Comparison of ENCODE assay signal across 18 cellular contexts in the genomic region with DNA sequence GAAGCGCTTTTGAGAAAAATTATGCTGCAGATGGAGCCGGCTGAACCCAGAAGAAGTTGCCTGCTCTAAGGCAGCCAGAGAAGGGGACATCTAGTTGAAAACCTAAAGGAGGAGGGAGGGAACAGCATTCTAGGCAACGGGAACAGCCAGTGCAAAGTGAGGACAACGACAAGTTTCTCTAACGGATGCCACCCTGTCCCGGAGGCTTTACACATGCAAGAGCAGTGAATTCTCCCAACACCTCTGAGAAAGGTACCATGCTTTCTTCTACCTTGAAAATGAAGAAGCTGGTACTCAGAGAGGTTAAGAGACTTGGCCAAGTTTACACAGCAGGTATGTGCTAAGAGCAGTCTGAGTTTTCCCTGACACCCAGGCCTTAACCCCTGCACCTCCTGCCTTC. TPM values are rescaled to one million over a fixed set of nuclear protein-coding genes. Genes with fewer than 3 reads are reported as not detected.
DNase-seq lines count a peak whose midpoint lies in the region; ATAC-seq and TF ChIP-seq lines count a peak whose summit lies in the region.
"Had no signal": no experiment of that assay in that cellular context is flagged by ENCODE, and none has a peak within 500 bp of the region (broad histone marks: within the 10 kb centered on the region; RNA-seq: fewer than 3 reads in every experiment).

No MANE protein-coding gene starts in this region.

- H3K36me3 ChIP-seq in BLaER1 (no peaks in the 10 kb centered on the region), OCI-LY7 (ENCODE audit: insufficient read depth, low read length) (no peaks in the 10 kb centered on the region), Caco-2 (ENCODE audit: control insufficient read depth, insufficient read depth, low read length) (no peaks in the 10 kb centered on the region)
- no peaks in the 10 kb centered on the region for H3K36me3 ChIP-seq in naive thymus-derived CD4-positive, alpha-beta T cell (ENCODE audit: control insufficient read depth in 2 of 3, insufficient read depth in 3 of 3, low read length in 3 of 3)

- no peak for ATAC-seq in activated T-cell treated with anti-CD3 and anti-CD28 coated beads, Interleukin-2, amount 50 U/mL, for 4 hours
- ATAC-seq in naive thymus-derived CD4-positive, alpha-beta T cell, result no peak
- ATAC-seq: CD8-positive, alpha-beta T cell had no signal

- H3K27me3 ChIP-seq in BLaER1 (no peaks in the 10 kb centered on the region), Caco-2 (replicated peaks; ENCODE audit: control insufficient read depth, insufficient read depth, low read length) (no peaks in the 10 kb centered on the region)
- no peaks in the 10 kb centered on the region for H3K27me3 ChIP-seq in naive thymus-derived CD4-positive, alpha-beta T cell (ENCODE audit: control insufficient read depth in 2 of 2, insufficient read depth in 2 of 2, low read length in 2 of 2)

- no peaks in the 10 kb centered on the region for H3K9me3 Mint-ChIP-seq in activated T-cell treated with anti-CD3 and anti-CD28 coated beads, Interleukin-2, amount 50 U/mL, for 24 hours
- H3K9me3 Mint-ChIP-seq in activated T-cell treated with anti-CD3 and anti-CD28 coated beads, Interleukin-2, amount 50 U/mL, for 4 hours, result no peaks in the 10 kb centered on the region
- H3K9me3 Mint-ChIP-seq in naive thymus-derived CD4-positive, alpha-beta T cell, result no peaks in the 10 kb centered on the region
- no peaks in the 10 kb centered on the region for H3K9me3 Mint-ChIP-seq in Caco-2 (ENCODE audit: unreplicated experiment)
- H3K9me3 Mint-ChIP-seq: CD8-positive, alpha-beta T cell; IgD-negative memory B cell had no signal

- no peak overlapping the region for H3K9ac ChIP-seq in BLaER1

- H3K27ac ChIP-seq in BLaER1 (peak overlapping the region; percentile 30), OCI-LY7 (ENCODE audit: low read depth, low read length, poor library complexity, severe bottlenecking) (no peak overlapping the region), RWPE1 (no peak overlapping the region)
- H3K27ac ChIP-seq in naive thymus-derived CD4-positive, alpha-beta T cell (ENCODE audit: low read depth, low read length), result no peak overlapping the region
- H3K27ac ChIP-seq: 22Rv1 had no signal

- H3K9me3 ChIP-seq in BLaER1, result no peaks in the 10 kb centered on the region
- H3K9me3 ChIP-seq in OCI-LY7 (ENCODE audit: low read length), result no peaks in the 10 kb centered on the region
- H3K9me3 ChIP-seq in naive thymus-derived CD4-positive, alpha-beta T cell (ENCODE audit: control insufficient read depth in 2 of 3, low read length in 3 of 3), result no peaks in the 10 kb centered on the region
- no peaks in the 10 kb centered on the region for H3K9me3 ChIP-seq in Caco-2

- intact Hi-C loops in OCI-LY7 (cut with micrococcal nuclease; ENCODE audit: unreplicated experiment), result no loop called here
- intact Hi-C loops in naive thymus-derived CD4-positive, alpha-beta T cell (cut with micrococcal nuclease), result no loop called here
- intact Hi-C loops in Caco-2 (cut with micrococcal nuclease; ENCODE audit: unreplicated experiment), result no loop called here

- no peak overlapping the region for H3K4me3 Mint-ChIP-seq in activated T-cell treated with anti-CD3 and anti-CD28 coated beads, Interleukin-2, amount 50 U/mL, for 24 hours
- H3K4me3 Mint-ChIP-seq in activated T-cell treated with anti-CD3 and anti-CD28 coated beads, Interleukin-2, amount 50 U/mL, for 4 hours, result no peak overlapping the region
- H3K4me3 Mint-ChIP-seq in naive thymus-derived CD4-positive, alpha-beta T cell, result no peak overlapping the region
- H3K4me3 Mint-ChIP-seq in Caco-2 (ENCODE audit: unreplicated experiment), result no peak overlapping the region
- H3K4me3 Mint-ChIP-seq: IgD-negative memory B cell had no signal

- H3K27me3 Mint-ChIP-seq in activated T-cell treated with anti-CD3 and anti-CD28 coated beads, Interleukin-2, amount 50 U/mL, for 24 hours, result no peaks in the 10 kb centered on the region
- no peaks in the 10 kb centered on the region for H3K27me3 Mint-ChIP-seq in activated T-cell treated with anti-CD3 and anti-CD28 coated beads, Interleukin-2, amount 50 U/mL, for 4 hours (ENCODE audit: low read depth)
- H3K27me3 Mint-ChIP-seq in naive thymus-derived CD4-positive, alpha-beta T cell, result peaks cover 0 to 3% (median 0%) of the 10 kb centered on the region in 5 donors
- H3K27me3 Mint-ChIP-seq in Caco-2 (ENCODE audit: insufficient read depth, unreplicated experiment), result no peaks in the 10 kb centered on the region

- CTCF ChIA-PET in OCI-LY7 (lab: Charles Lee; ENCODE audit: unreplicated experiment) (no interaction called here), RWPE1 (lab: Yijun Ruan, JAX) (interaction anchor here (0.6 kb wide), 1 partner anchor 605 kb away, joined by 4 read pairs; no protein-coding TSS in a partner anchor), Caco-2 (lab: Charles Lee) (no interaction called here)
- CTCF ChIA-PET in naive thymus-derived CD4-positive, alpha-beta T cell (lab: Charles Lee), result no interaction called here

- peaks cover 51% of the 10 kb centered on the region for H3K4me1 ChIP-seq in BLaER1
- peaks cover 12% of the 10 kb centered on the region for H3K4me1 ChIP-seq in OCI-LY7 (ENCODE audit: insufficient read depth, low read length, poor library complexity, severe bottlenecking)
- peaks cover 16 to 18% of the 10 kb centered on the region in 2 donors for H3K4me1 ChIP-seq in naive thymus-derived CD4-positive, alpha-beta T cell (ENCODE audit: control insufficient read depth in 2 of 2, insufficient read depth in 2 of 2, low read length in 2 of 2)
- peaks cover 16% of the 10 kb centered on the region for H3K4me1 ChIP-seq in Caco-2

- peaks cover 26% of the 10 kb centered on the region for H3K4me1 Mint-ChIP-seq in activated T-cell treated with anti-CD3 and anti-CD28 coated beads, Interleukin-2, amount 50 U/mL, for 24 hours (ENCODE audit: low read depth)
- H3K4me1 Mint-ChIP-seq in activated T-cell treated with anti-CD3 and anti-CD28 coated beads, Interleukin-2, amount 50 U/mL, for 4 hours (ENCODE audit: low read depth), result peaks cover 19% of the 10 kb centered on the region
- peaks cover 14 to 34% (median 23%) of the 10 kb centered on the region in 7 donors for H3K4me1 Mint-ChIP-seq in naive thymus-derived CD4-positive, alpha-beta T cell
- H3K4me1 Mint-ChIP-seq in Caco-2 (ENCODE audit: low read depth, unreplicated experiment), result peaks cover 20% of the 10 kb centered on the region

- no peak for DNase-seq in activated T-cell treated with anti-CD3 and anti-CD28 coated beads, Interleukin-2, amount 50 U/mL, for 24 hours
- no peak for DNase-seq in activated T-cell treated with anti-CD3 and anti-CD28 coated beads, Interleukin-2, amount 50 U/mL, for 4 hours
- DNase-seq in OCI-LY7 (ENCODE audit: low spot score) (no peak), RWPE1 (ENCODE audit: low spot score) (no peak), NCI-H1694 treated with DMSO at 0.1 percent for 48 hours (lab: John Stamatoyannopoulos, UW) (no peak), Caco-2 (no peak)
- no peak for DNase-seq in naive thymus-derived CD4-positive, alpha-beta T cell
- DNase-seq: AML-193; C1 segment of cervical spinal cord; CD8-positive, alpha-beta T cell; COR-L47; DND-41; GDM1; H7 had no signal

- TF ChIP-seq CTCF in OCI-LY7 (conservative IDR thresholded peaks at IDR 0.05; ENCODE audit: low read length) (no peak), RWPE1 (conservative IDR thresholded peaks at IDR 0.05; ENCODE audit: low read depth) (no peak), Caco-2 (IDR thresholded peaks at IDR 0.05; ENCODE audit: insufficient read depth in 1 of 2, low read depth in 1 of 2, low read length in 1 of 2, severe bottlenecking in 1 of 2, unreplicated experiment in 1 of 2) (no peak)

- H3K4me2 ChIP-seq in BLaER1 (peak overlapping the region; percentile 81), OCI-LY7 (ENCODE audit: low read length) (no peak overlapping the region)

- H3K4me3 ChIP-seq in BLaER1 (no peak overlapping the region), OCI-LY7 (ENCODE audit: low read depth, low read length, poor library complexity, severe bottlenecking) (no peak overlapping the region), Caco-2 (ENCODE audit: low read depth, low read length) (no peak overlapping the region)
- H3K4me3 ChIP-seq in naive thymus-derived CD4-positive, alpha-beta T cell (ENCODE audit: low read length), result no peak overlapping the region

- peak overlapping the region; percentile 85; the same call in 1 of the 2 replicates for H2AFZ ChIP-seq in OCI-LY7 (ENCODE audit: low read length)

- no peaks in the 10 kb centered on the region for H3K9me2 ChIP-seq in OCI-LY7 (ENCODE audit: insufficient read depth, low read length)

- POLR2A ChIA-PET in OCI-LY7 (lab: Charles Lee) (no interaction called here), RWPE1 (lab: Yijun Ruan, JAX; ENCODE audit: low non-redundant PET) (no interaction called here), Caco-2 (lab: Charles Lee) (no interaction called here)
- POLR2A ChIA-PET in naive thymus-derived CD4-positive, alpha-beta T cell (lab: Charles Lee), result interaction anchor here (1.7 kb wide), 1 partner anchor 197 kb away, joined by 5 read pairs; the partner anchor contains the start of gene RPS16

- no TSS peak for BruUV-seq in OCI-LY7 (replicated peaks; lab: Mats Ljungman, UMichigan)
- BruUV-seq in Caco-2 (replicated peaks; lab: Mats Ljungman, UMichigan), result no TSS peak

- H3K27ac Mint-ChIP-seq in activated T-cell treated with anti-CD3 and anti-CD28 coated beads, Interleukin-2, amount 50 U/mL, for 24 hours, result peak overlapping the region; percentile 90
- H3K27ac Mint-ChIP-seq in naive thymus-derived CD4-positive, alpha-beta T cell, result peak overlapping the region in 6 of 9 donors; percentile 20 to 94 (median 90)
- H3K27ac Mint-ChIP-seq in Caco-2 (ENCODE audit: unreplicated experiment), result no peak overlapping the region
- H3K27ac Mint-ChIP-seq: IgD-negative memory B cell had no signal

- H4K20me1 ChIP-seq in BLaER1 (no peaks in the 10 kb centered on the region), OCI-LY7 (ENCODE audit: insufficient read depth, low read length) (no peaks in the 10 kb centered on the region)

- no peaks in the 10 kb centered on the region for H3K79me2 ChIP-seq in OCI-LY7 (ENCODE audit: insufficient read depth, low read depth, low read length)

- H3K36me3 Mint-ChIP-seq in activated T-cell treated with anti-CD3 and anti-CD28 coated beads, Interleukin-2, amount 50 U/mL, for 24 hours (ENCODE audit: low read depth), result no peaks in the 10 kb centered on the region
- no peaks in the 10 kb centered on the region for H3K36me3 Mint-ChIP-seq in activated T-cell treated with anti-CD3 and anti-CD28 coated beads, Interleukin-2, amount 50 U/mL, for 4 hours (ENCODE audit: insufficient read depth)
- peaks cover 0 to 5% (median 0%) of the 10 kb centered on the region in 5 donors for H3K36me3 Mint-ChIP-seq in naive thymus-derived CD4-positive, alpha-beta T cell
- no peaks in the 10 kb centered on the region for H3K36me3 Mint-ChIP-seq in Caco-2 (ENCODE audit: insufficient read depth, unreplicated experiment)
- H3K36me3 Mint-ChIP-seq: CD8-positive, alpha-beta T cell; IgD-negative memory B cell had no signal

RNA-seq across cellular contexts. Expression of gene IFNL3, which starts 5.9 kb away (rescaled TPM):
- total RNA-seq in activated T-cell treated with anti-CD3 and anti-CD28 coated beads, Interleukin-2, amount 50 U/mL, for 4 hours, result not detected
- total RNA-seq in OCI-LY7 (2014; rRNA removed; shearing (Covaris generic)), result not detected in 2 replicates
- total RNA-seq in OCI-LY7 (2022), result not detected in 2 replicates
- not detected for total RNA-seq in naive thymus-derived CD4-positive, alpha-beta T cell
- polyA plus RNA-seq in naive thymus-derived CD4-positive, alpha-beta T cell, result not detected
- total RNA-seq in Caco-2 (2022), result not detected in 2 replicates
- total RNA-seq: CD8-positive, alpha-beta T cell; H7; HT-29 had no signal
- polyA plus RNA-seq: IgD-negative memory B cell had no signal

RNA-seq across cellular contexts. Expression of gene IFNL4, which starts 9.7 kb away (rescaled TPM):
- total RNA-seq in activated T-cell treated with anti-CD3 and anti-CD28 coated beads, Interleukin-2, amount 50 U/mL, for 4 hours, result not detected
- not detected in 2 replicates for total RNA-seq in OCI-LY7 (2014; rRNA removed; shearing (Covaris generic))
- total RNA-seq in OCI-LY7 (2022), result not detected in 2 replicates
- total RNA-seq in naive thymus-derived CD4-positive, alpha-beta T cell, result not detected
- polyA plus RNA-seq in naive thymus-derived CD4-positive, alpha-beta T cell, result not detected
- not detected in 2 replicates for total RNA-seq in Caco-2 (2022)
- total RNA-seq: CD8-positive, alpha-beta T cell; H7; HT-29 had no signal
- polyA plus RNA-seq: IgD-negative memory B cell had no signal

RNA-seq across cellular contexts. Expression of gene IFNL2, which starts 29.3 kb away (rescaled TPM):
- not detected for total RNA-seq in activated T-cell treated with anti-CD3 and anti-CD28 coated beads, Interleukin-2, amount 50 U/mL, for 4 hours
- total RNA-seq in OCI-LY7 (2014; rRNA removed; shearing (Covaris generic)), result not detected in 2 replicates
- total RNA-seq in OCI-LY7 (2022), result not detected in 2 replicates
- total RNA-seq in naive thymus-derived CD4-positive, alpha-beta T cell, result not detected
- not detected for polyA plus RNA-seq in naive thymus-derived CD4-positive, alpha-beta T cell
- not detected in 2 replicates for total RNA-seq in Caco-2 (2022)
- total RNA-seq: CD8-positive, alpha-beta T cell; H7; HT-29 had no signal
- polyA plus RNA-seq: IgD-negative memory B cell had no signal

RNA-seq across cellular contexts. Expression of gene SYCN, which starts 34.9 kb away (rescaled TPM):
- under 1 TPM in 2 of 3 donors, not detected in 1; 0.37 to 0.58 TPM for total RNA-seq in activated T-cell treated with anti-CD3 and anti-CD28 coated beads, Interleukin-2, amount 50 U/mL, for 4 hours
- not detected in 2 replicates for total RNA-seq in OCI-LY7 (2014; rRNA removed; shearing (Covaris generic))
- total RNA-seq in OCI-LY7 (2022) (not detected in 2 replicates), Caco-2 (2022) (not detected in 2 replicates)
- total RNA-seq in naive thymus-derived CD4-positive, alpha-beta T cell, result not detected
- not detected for polyA plus RNA-seq in naive thymus-derived CD4-positive, alpha-beta T cell
- total RNA-seq: CD8-positive, alpha-beta T cell; H7; HT-29 had no signal
- polyA plus RNA-seq: IgD-negative memory B cell had no signal

RNA-seq across cellular contexts. Expression of gene NCCRP1, which starts 42.2 kb away (rescaled TPM):
- not detected for total RNA-seq in activated T-cell treated with anti-CD3 and anti-CD28 coated beads, Interleukin-2, amount 50 U/mL, for 4 hours
- total RNA-seq in OCI-LY7 (2014; rRNA removed; shearing (Covaris generic)), result not detected in 2 replicates
- not detected in 2 replicates for total RNA-seq in OCI-LY7 (2022)
- not detected for total RNA-seq in naive thymus-derived CD4-positive, alpha-beta T cell
- polyA plus RNA-seq in naive thymus-derived CD4-positive, alpha-beta T cell, result not detected
- 0.39 and 0.84 TPM in 2 replicates for total RNA-seq in Caco-2 (2022)
- total RNA-seq: CD8-positive, alpha-beta T cell; H7; HT-29 had no signal
- polyA plus RNA-seq: IgD-negative memory B cell had no signal
